In the genomic region with DNA sequence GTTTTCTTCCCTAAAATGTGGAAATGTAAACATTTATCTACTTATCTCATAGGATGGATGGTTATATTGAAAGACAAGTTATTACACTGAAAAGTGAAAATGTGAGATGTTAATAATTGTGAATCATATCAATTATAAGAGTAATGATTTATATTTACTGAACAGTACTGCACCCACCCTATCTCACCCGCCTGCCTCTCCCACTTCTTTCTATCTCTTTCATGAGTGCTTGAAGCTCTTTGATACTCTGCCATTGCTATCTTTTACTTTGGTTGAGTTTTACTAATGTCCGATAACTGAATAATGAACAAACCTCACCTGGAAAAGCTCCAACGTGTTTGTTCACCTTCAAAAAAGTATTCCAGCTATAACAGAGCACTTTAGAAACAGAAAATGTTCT, we compare ENCODE assay signal across 24 cellular contexts.
"Had no signal": no experiment of that assay in that cellular context is flagged by ENCODE, and none has a peak within 500 bp of the region (broad histone marks: within the 10 kb centered on the region; RNA-seq: fewer than 3 reads in every experiment).

No MANE protein-coding gene starts in this region.

- DNase-seq: colonic mucosa; cortex of kidney; dermis blood vessel endothelial cell; dorsolateral prefrontal cortex; effector CD4-positive, alpha-beta T cell; effector CD8-positive, alpha-beta T cell; effector memory CD4-positive, alpha-beta T cell; effector memory CD8-positive, alpha-beta T cell; endodermal cell; erythroblast; esophagus squamous epithelium; foreskin fibroblast; foreskin keratinocyte; foreskin melanocyte; gastrocnemius medialis; glutamatergic neuron; head of caudate nucleus; heart left ventricle; heart right ventricle had no signal

- H3K36me3 ChIP-seq: colonic mucosa, esophagus muscularis mucosa, esophagus squamous epithelium, gastrocnemius medialis, gastroesophageal sphincter, heart left ventricle, heart right ventricle had no signal

- H3K9me3 ChIP-seq: colonic mucosa, esophagus muscularis mucosa, gastrocnemius medialis had no signal

- H3K27ac ChIP-seq: colonic mucosa, dorsolateral prefrontal cortex, epithelial cell of prostate, esophagus muscularis mucosa, esophagus squamous epithelium, foreskin keratinocyte, gastrocnemius medialis, gastroesophageal sphincter had no signal

- H3K4me1 ChIP-seq: colonic mucosa, esophagus muscularis mucosa, esophagus squamous epithelium, foreskin keratinocyte, gastroesophageal sphincter had no signal

- H3K4me3 ChIP-seq: colonic mucosa, coronary artery, dorsolateral prefrontal cortex, esophagus muscularis mucosa, esophagus squamous epithelium, gastrocnemius medialis, gastroesophageal sphincter, heart left ventricle, heart right ventricle had no signal

- H3K27me3 ChIP-seq: colonic mucosa, dorsolateral prefrontal cortex, esophagus muscularis mucosa, esophagus squamous epithelium, gastrocnemius medialis, gastroesophageal sphincter, heart left ventricle, heart right ventricle had no signal

- ATAC-seq: effector memory CD8-positive, alpha-beta T cell; esophagus mucosa; foreskin keratinocyte; gastrocnemius medialis had no signal
